14 cellular contexts compared by ENCODE assay signal in the genomic region with DNA sequence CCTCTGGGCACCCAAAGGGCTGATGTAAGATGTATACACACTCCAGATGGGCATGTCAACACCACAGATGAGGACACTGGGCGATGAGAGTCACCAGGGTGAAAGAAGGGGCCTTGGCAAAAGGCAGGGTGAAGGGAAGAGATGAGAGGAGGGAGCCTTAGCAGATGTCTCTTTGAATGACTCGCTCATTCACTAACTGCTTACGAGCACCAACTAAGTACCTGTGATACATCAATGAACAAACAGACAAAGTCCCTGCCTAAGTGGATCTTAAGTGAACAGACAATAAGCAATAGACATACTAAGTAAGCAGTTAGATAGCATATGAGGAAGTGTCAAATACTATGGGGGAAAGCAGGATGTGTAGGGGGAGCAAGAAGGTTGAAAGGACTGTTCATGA.
"Had no signal": no experiment of that assay in that cellular context is flagged by ENCODE, and none has a peak within 500 bp of the region (broad histone marks: within the 10 kb centered on the region; RNA-seq: fewer than 3 reads in every experiment).

No MANE protein-coding gene starts in this region.

- H3K27ac ChIP-seq: dorsolateral prefrontal cortex, testis had no signal

- H3K27me3 ChIP-seq: dorsolateral prefrontal cortex, esophagus muscularis mucosa, sigmoid colon, testis had no signal

- ATAC-seq: activated T-cell treated with anti-CD3 and anti-CD28 coated beads, Interleukin-2, amount 50 U/mL, for 4 hours; natural killer cell treated with Interleukin-12 subunit alpha and Interleukin-12 subunit beta and Interleukin-15 and Interleukin-18, amount 100 ng/mL, for 72 hours; stimulated activated naive CD8-positive, alpha-beta T cell treated with anti-CD3 and anti-CD28 coated beads, Interleukin-15, Interleukin-2, amounts not matched to agents 100 U/mL and 50 U/mL, for 24 hours had no signal

- H3K4me1 Mint-ChIP-seq: activated naive CD8-positive, alpha-beta T cell treated with anti-CD3 and anti-CD28 coated beads, Interleukin-2, amount 10 ng/mL, durations not matched to agents 7 days and 5 days had no signal

- H3K36me3 Mint-ChIP-seq: natural killer cell treated with Interleukin-12 subunit alpha and Interleukin-12 subunit beta and Interleukin-15 and Interleukin-18, amount 100 ng/mL, for 72 hours had no signal

- H3K4me3 Mint-ChIP-seq: activated naive CD8-positive, alpha-beta T cell treated with anti-CD3 and anti-CD28 coated beads, Interleukin-2, amount 10 ng/mL, durations not matched to agents 7 days and 5 days; activated T-cell treated with anti-CD3 and anti-CD28 coated beads, Interleukin-2, amount 50 U/mL, for 4 hours; natural killer cell treated with Interleukin-12 subunit alpha and Interleukin-12 subunit beta and Interleukin-15 and Interleukin-18, amount 100 ng/mL, for 72 hours; T-helper 2 cell treated with Interferon-gamma antibody and Interleukin-4, amounts not matched to agents 5 μg/mL and 100 μg/mL, for 36 hours had no signal

- DNase-seq: activated CD4-positive, alpha-beta T cell treated with anti-CD3 and anti-CD28 coated beads for 1 hour; activated CD4-positive, alpha-beta T cell treated with anti-CD3 and anti-CD28 coated beads, Interleukin-2, amount 50 U/mL, for 48 hours; activated gamma-delta T cell; activated naive CD8-positive, alpha-beta T cell treated with anti-CD3 and anti-CD28 coated beads, Interleukin-2, amount 10 ng/mL, durations not matched to agents 7 days and 5 days; activated T-cell treated with anti-CD3 and anti-CD28 coated beads, Interleukin-2, amount 50 U/mL, for 4 hours; anterior cingulate cortex; dorsolateral prefrontal cortex; sigmoid colon; stimulated activated CD4-positive, alpha-beta T cell treated with anti-CD3 and anti-CD28 coated beads, Interleukin-12 subunit alpha, Interleukin-12 subunit beta, amount 100 ng/mL, for 4 hours; stimulated activated naive CD8-positive, alpha-beta T cell treated with anti-CD3 and anti-CD28 coated beads, Interleukin-15, Interleukin-2, amounts not matched to agents 100 U/mL and 50 U/mL, for 24 hours; testis had no signal

- H3K36me3 ChIP-seq: sigmoid colon had no signal

- H3K27ac Mint-ChIP-seq: activated naive CD8-positive, alpha-beta T cell treated with anti-CD3 and anti-CD28 coated beads, Interleukin-2, amount 10 ng/mL, durations not matched to agents 7 days and 5 days; natural killer cell treated with Interleukin-12 subunit alpha and Interleukin-12 subunit beta and Interleukin-15 and Interleukin-18, amount 100 ng/mL, for 72 hours; T-helper 2 cell treated with Interferon-gamma antibody and Interleukin-4, amounts not matched to agents 5 μg/mL and 100 μg/mL, for 36 hours had no signal

- H3K4me3 ChIP-seq: dorsolateral prefrontal cortex, esophagus muscularis mucosa, sigmoid colon, testis had no signal

- H3K9me3 ChIP-seq: esophagus muscularis mucosa, sigmoid colon, testis had no signal

- H3K9me3 Mint-ChIP-seq: activated naive CD8-positive, alpha-beta T cell treated with anti-CD3 and anti-CD28 coated beads, Interleukin-2, amount 10 ng/mL, durations not matched to agents 7 days and 5 days; activated T-cell treated with anti-CD3 and anti-CD28 coated beads, Interleukin-2, amount 50 U/mL, for 4 hours; natural killer cell treated with Interleukin-12 subunit alpha and Interleukin-12 subunit beta and Interleukin-15 and Interleukin-18, amount 100 ng/mL, for 72 hours; T-helper 2 cell treated with Interferon-gamma antibody and Interleukin-4, amounts not matched to agents 5 μg/mL and 100 μg/mL, for 36 hours had no signal
